7 cellular contexts compared by ENCODE assay signal in the genomic region with DNA sequence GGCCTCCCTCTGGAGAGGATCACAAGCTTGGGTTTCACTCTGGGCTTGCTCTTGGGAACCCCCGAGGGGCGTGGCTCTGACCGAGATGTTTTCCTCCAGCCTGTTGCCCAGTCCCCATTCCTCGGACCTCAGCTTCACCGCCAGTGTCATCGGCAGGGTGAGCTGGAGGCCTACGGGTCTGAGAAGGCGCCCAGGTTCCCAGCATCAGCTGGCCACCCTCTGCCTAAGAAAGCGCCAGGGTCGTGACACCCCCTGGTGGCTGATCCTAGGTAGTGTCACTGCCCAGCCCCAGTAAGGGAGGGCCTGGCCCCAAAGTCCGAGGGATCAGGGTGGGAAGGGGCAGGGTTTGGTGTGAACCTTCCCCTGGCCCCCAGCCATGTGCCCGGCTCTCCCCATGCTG.
DNase-seq lines count a peak whose midpoint lies in the region; ATAC-seq, FAIRE-seq and TF ChIP-seq lines count a peak whose summit lies in the region.
"Not testable (repeated sequence)": the region's sequence is repeated elsewhere in the genome, so short reads cannot be mapped to it uniquely, and the experiment has no call there.

No MANE protein-coding gene starts in this region.

- not testable (repeated sequence) for H3K36me3 Mint-ChIP-seq in MCF 10A (ENCODE audit: insufficient read depth, unreplicated experiment); neural progenitor cell

- POLR2A ChIA-PET in A549 (lab: Yijun Ruan, JAX); MCF 10A (lab: Yijun Ruan, JAX): not testable (repeated sequence)

- not testable (repeated sequence) for TF ChIP-seq POLR2A in A549 (IDR thresholded peaks at IDR 0.05; ENCODE audit: low read length); H54 (IDR thresholded peaks at IDR 0.05; ENCODE audit: low read depth, low read length); NB4 (IDR thresholded peaks at IDR 0.05; ENCODE audit: extremely low read depth, insufficient read length)

- H3K9me3 Mint-ChIP-seq in MCF 10A (ENCODE audit: unreplicated experiment) (peaks cover 27% of the 10 kb centered on the region), neural progenitor cell (peaks cover 48% of the 10 kb centered on the region)

- peak; percentile 23 to 30; a peak in 2 of 5 replicates for TF ChIP-seq RAD21 in A549 (conservative IDR thresholded peaks at IDR 0.05 in 1 of 2, IDR thresholded peaks at IDR 0.05 in 1 of 2)

- H3K27me3 ChIP-seq in OCI-LY1 (ENCODE audit: insufficient read depth, low read length); SU-DHL-6 (ENCODE audit: low read length); neural progenitor cell: not testable (repeated sequence)

- H3K9me2 ChIP-seq in OCI-LY1 (ENCODE audit: low read depth, low read length); SU-DHL-6 (replicated peaks; ENCODE audit: insufficient read depth, low read length): not testable (repeated sequence)

- H3K4me1 ChIP-seq in A549; OCI-LY1 (ENCODE audit: insufficient read depth, low read length, severe bottlenecking); neural progenitor cell: not testable (repeated sequence)

- not testable (repeated sequence) for ATAC-seq in A549

- not testable (repeated sequence) for H3K27ac Mint-ChIP-seq in MCF 10A (ENCODE audit: low read depth, unreplicated experiment); neural progenitor cell

- BruUV-seq in MCF 10A (replicated peaks; lab: Mats Ljungman, UMichigan) = not testable (repeated sequence)

- H3K9me3 ChIP-seq in A549; OCI-LY1 (ENCODE audit: low read length); SU-DHL-6 (ENCODE audit: insufficient read depth, low read length); neural progenitor cell (ENCODE audit: low read depth): not testable (repeated sequence)

- not testable (repeated sequence) for H3K27me3 Mint-ChIP-seq in MCF 10A (ENCODE audit: insufficient read depth, unreplicated experiment); neural progenitor cell (ENCODE audit: insufficient read depth, low read depth)

- TF ChIP-seq EP300 in A549 (IDR thresholded peaks at IDR 0.05) = not testable (repeated sequence)

- not testable (repeated sequence) for TF ChIP-seq CTCF in A549 (IDR thresholded peaks at IDR 0.05)
- TF ChIP-seq CTCF in NB4 (IDR thresholded peaks at IDR 0.05; ENCODE audit: low read depth, low read length) (peak; percentile 31), OCI-LY1 (IDR thresholded peaks at IDR 0.05; ENCODE audit: low read length) (peak; percentile 26), SU-DHL-6 (IDR thresholded peaks at IDR 0.05; ENCODE audit: insufficient read depth, low read length, poor library complexity, severe bottlenecking) (peak; percentile 18), MCF 10A (IDR thresholded peaks at IDR 0.05; ENCODE audit: unreplicated experiment) (peak; percentile 22), neural progenitor cell (IDR thresholded peaks at IDR 0.05) (peak; percentile 5)

- 28% methylated on average over 7 of the region's 12 CpGs for WGBS in A549 (ENCODE audit: missing lambda C conversion rate)

- H3K4me3 ChIP-seq in A549; NB4 (ENCODE audit: low read depth, low read length); OCI-LY1 (ENCODE audit: low read depth, low read length, poor library complexity, severe bottlenecking); SU-DHL-6 (ENCODE audit: insufficient read depth, low read length, poor library complexity, severe bottlenecking); neural progenitor cell: not testable (repeated sequence)

- not testable (repeated sequence) for H3K4me2 ChIP-seq in A549; OCI-LY1 (ENCODE audit: low read length); SU-DHL-6 (ENCODE audit: low read depth, low read length, poor library complexity, severe bottlenecking); neural progenitor cell

- not testable (repeated sequence) for FAIRE-seq in A549 (lab: Jason Lieb, UNC); H54 (lab: Jason Lieb, UNC)

- H3K9ac ChIP-seq in OCI-LY1 (ENCODE audit: low read length); SU-DHL-6 (ENCODE audit: low read length); neural progenitor cell: not testable (repeated sequence)

- not testable (repeated sequence) for H2AFZ ChIP-seq in OCI-LY1 (ENCODE audit: low read length); SU-DHL-6 (ENCODE audit: low read depth, low read length, severe bottlenecking); neural progenitor cell (replicated peaks)

- intact Hi-C loops in MCF 10A (cut with micrococcal nuclease) = not testable (repeated sequence)

- not testable (repeated sequence) for H3K4me3 Mint-ChIP-seq in MCF 10A (ENCODE audit: unreplicated experiment); neural progenitor cell

- DNase-seq in A549 (ENCODE audit: low read depth in 1 of 2, low spot score in 1 of 2) (peak in 1 of 2 experiments; percentile 16), H54 (ENCODE audit: insufficient read length, low spot score) (peak; percentile 32), NB4 (ENCODE audit: low read depth) (peak; percentile 37)
- not testable (repeated sequence) for DNase-seq in MCF 10A (ENCODE audit: unreplicated experiment); neural progenitor cell (ENCODE audit: low spot score)

- CTCF ChIA-PET in A549 (lab: Yijun Ruan, JAX); MCF 10A (lab: Yijun Ruan, JAX): not testable (repeated sequence)

- H3K27ac ChIP-seq in A549; OCI-LY1 (ENCODE audit: low read depth, low read length, poor library complexity, severe bottlenecking); SU-DHL-6 (ENCODE audit: low read depth, low read length); neural progenitor cell: not testable (repeated sequence)

- H3K4me1 Mint-ChIP-seq in MCF 10A (ENCODE audit: insufficient read depth, unreplicated experiment); neural progenitor cell: not testable (repeated sequence)

- H3F3A ChIP-seq in OCI-LY1 (ENCODE audit: insufficient read depth, low read length); SU-DHL-6 (ENCODE audit: insufficient read depth); neural progenitor cell (ENCODE audit: low read depth): not testable (repeated sequence)

- not testable (repeated sequence) for H3K36me3 ChIP-seq in OCI-LY1 (ENCODE audit: insufficient read depth, low read length); SU-DHL-6 (ENCODE audit: low read length); neural progenitor cell

- not testable (repeated sequence) for H3K79me2 ChIP-seq in OCI-LY1 (ENCODE audit: insufficient read depth, low read length); SU-DHL-6 (ENCODE audit: insufficient read depth, low read length); neural progenitor cell (ENCODE audit: low read depth)

- H4K20me1 ChIP-seq in OCI-LY1 (ENCODE audit: insufficient read depth, low read length); SU-DHL-6 (ENCODE audit: low read depth, low read length); neural progenitor cell (ENCODE audit: low read depth): not testable (repeated sequence)
